10 cellular contexts compared by ENCODE assay signal in the genomic region with DNA sequence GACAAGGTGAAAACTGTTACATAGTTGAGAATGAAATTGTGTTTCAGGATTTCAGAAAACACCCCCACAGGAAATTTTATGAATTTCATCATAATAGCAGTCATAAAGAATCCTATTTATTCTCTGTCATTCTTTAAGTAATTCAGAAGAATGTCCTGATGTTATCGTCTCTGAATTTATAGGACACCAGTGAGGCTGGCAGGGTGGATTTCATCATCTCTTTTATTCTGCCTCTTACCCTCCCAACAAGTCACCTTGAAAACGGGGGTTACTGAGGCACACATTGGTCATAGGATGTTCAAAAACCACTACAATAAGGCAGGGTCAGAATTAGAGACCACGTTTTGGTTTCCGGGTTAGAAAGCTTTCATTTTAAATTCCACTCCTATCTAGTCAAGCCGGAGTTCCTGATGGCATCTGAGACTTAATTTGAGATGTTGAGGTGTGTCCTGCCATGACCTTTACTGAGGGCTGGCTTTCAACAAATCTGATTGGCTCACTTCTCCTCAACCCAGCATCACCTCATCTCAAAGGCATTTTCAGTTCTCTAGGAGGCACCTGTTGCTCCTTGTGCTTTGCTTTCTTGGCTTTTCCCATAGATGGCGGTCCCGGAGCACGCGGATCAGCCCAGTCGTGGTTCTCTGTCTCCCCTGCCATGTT.
A peak's percentile ranks its signal among the peaks of the same experiment; 100 is the strongest.
DNase-seq lines count a peak whose midpoint lies in the region; TF ChIP-seq lines count a peak whose summit lies in the region.
"Had no signal": no experiment of that assay in that cellular context is flagged by ENCODE, and none has a peak within 500 bp of the region (broad histone marks: within the 10 kb centered on the region; RNA-seq: fewer than 3 reads in every experiment).

No MANE protein-coding gene starts in this region.

- POLR2A ChIA-PET in HEK293T (lab: Yijun Ruan, JAX) (no interaction called here), GM10248 (lab: Yijun Ruan, JAX) (no interaction called here)

- H3K4me3 ChIP-seq in SK-N-MC, result peak overlapping the region; percentile 51
- H3K4me3 ChIP-seq in epithelial cell of esophagus (ENCODE audit: low read length), result no peak overlapping the region
- no peak overlapping the region for H3K4me3 ChIP-seq in skeletal muscle cell (ENCODE audit: low read depth, low read length)

- no peaks in the 10 kb centered on the region for H3K9me3 ChIP-seq in SK-N-MC (ENCODE audit: low read depth, low read length)

- TF ChIP-seq CTCF in epithelial cell of esophagus (IDR thresholded peaks at IDR 0.05; ENCODE audit: insufficient read depth, low read depth, low read length, missing control alignments) (no peak), GM10248 (IDR thresholded peaks at IDR 0.05; ENCODE audit: control extremely low read depth, extremely low read depth, low read depth, missing control alignments) (no peak)

- H3K27ac ChIP-seq in SK-N-MC, result peak overlapping the region; percentile 52

- CTCF ChIA-PET in HEK293T (lab: Yijun Ruan, JAX) (no interaction called here), GM10248 (lab: Yijun Ruan, JAX) (interaction anchor here (1.0 kb wide), 1 partner anchor 9 kb away, joined by 3 read pairs; no protein-coding TSS in a partner anchor)

- H3K36me3 ChIP-seq in SK-N-MC (ENCODE audit: insufficient read depth, low read length), result no peaks in the 10 kb centered on the region

- no peak overlapping the region for H3K9ac ChIP-seq in SK-N-MC (ENCODE audit: insufficient read length)

- DNase-seq in HCEC 1CT, result peak; percentile 53
- peak; percentile 18 for DNase-seq in SK-N-MC (ENCODE audit: low read depth, low spot score)
- peak; percentile 51 for DNase-seq in epithelial cell of esophagus (ENCODE audit: low read depth)
- DNase-seq in skeletal muscle cell (ENCODE audit: low read depth), result peak; percentile 26
- no peak for DNase-seq in HEK293T (ENCODE audit: extremely low spot score)
- DNase-seq in NK-92 (lab: John Stamatoyannopoulos, UW; ENCODE audit: unreplicated experiment), result no peak
- DNase-seq in activated CD4-positive, CD25-positive, alpha-beta regulatory T cell (lab: John Stamatoyannopoulos, UW), result no peak
- DNase-seq in GM10248 (ENCODE audit: extremely low spot score), result no peak
- DNase-seq: cerebellar nuclear complex, OCI-M1 had no signal

TF ChIP-seq in HEK293T, 16 proteins besides CTCF, POLR2A, EP300 and RAD21:
- no peak for TF ChIP-seq ARNT (IDR thresholded peaks at IDR 0.05)
- no peak for TF ChIP-seq HDGF (IDR thresholded peaks at IDR 0.05; ENCODE audit: borderline replicate concordance)
- TF ChIP-seq, protein P1, sequence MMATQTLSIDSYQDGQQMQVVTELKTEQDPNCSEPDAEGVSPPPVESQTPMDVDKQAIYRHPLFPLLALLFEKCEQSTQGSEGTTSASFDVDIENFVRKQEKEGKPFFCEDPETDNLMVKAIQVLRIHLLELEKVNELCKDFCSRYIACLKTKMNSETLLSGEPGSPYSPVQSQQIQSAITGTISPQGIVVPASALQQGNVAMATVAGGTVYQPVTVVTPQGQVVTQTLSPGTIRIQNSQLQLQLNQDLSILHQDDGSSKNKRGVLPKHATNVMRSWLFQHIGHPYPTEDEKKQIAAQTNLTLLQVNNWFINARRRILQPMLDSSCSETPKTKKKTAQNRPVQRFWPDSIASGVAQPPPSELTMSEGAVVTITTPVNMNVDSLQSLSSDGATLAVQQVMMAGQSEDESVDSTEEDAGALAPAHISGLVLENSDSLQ (IDR thresholded peaks at IDR 0.05), result no peak
- no peak for TF ChIP-seq LEF1 (IDR thresholded peaks at IDR 0.05; ENCODE audit: borderline replicate concordance)
- no peak for TF ChIP-seq ELF4 (IDR thresholded peaks at IDR 0.05)
- no peak for TF ChIP-seq SUZ12 (IDR thresholded peaks at IDR 0.05)
- TF ChIP-seq ZNF384 (IDR thresholded peaks at IDR 0.05), result no peak
- no peak for TF ChIP-seq BHLHE40 (IDR thresholded peaks at IDR 0.05; ENCODE audit: borderline replicate concordance)
- TF ChIP-seq L3MBTL2 (conservative IDR thresholded peaks at IDR 0.05), result no peak
- TF ChIP-seq TARDBP (IDR thresholded peaks at IDR 0.05), result no peak
- TF ChIP-seq SP1 (IDR thresholded peaks at IDR 0.05), result no peak
- TF ChIP-seq FOXM1 (IDR thresholded peaks at IDR 0.05; ENCODE audit: borderline replicate concordance), result no peak
- no peak for TF ChIP-seq NFRKB (IDR thresholded peaks at IDR 0.05)

Comparison
In these comparisons a context has a peak if more than half of its experiments do, and no peak if none do; other contexts are left out.
1. DNase-seq: peak in HCEC 1CT (single experiment), SK-N-MC (single experiment), epithelial cell of esophagus (single experiment) and skeletal muscle cell (single experiment); none in HEK293T (single experiment), NK-92 (single experiment), activated CD4-positive, CD25-positive, alpha-beta regulatory T cell (0 of 4) and GM10248 (single experiment).